Comparison of ENCODE assay signal across 8 cellular contexts in the genomic region with DNA sequence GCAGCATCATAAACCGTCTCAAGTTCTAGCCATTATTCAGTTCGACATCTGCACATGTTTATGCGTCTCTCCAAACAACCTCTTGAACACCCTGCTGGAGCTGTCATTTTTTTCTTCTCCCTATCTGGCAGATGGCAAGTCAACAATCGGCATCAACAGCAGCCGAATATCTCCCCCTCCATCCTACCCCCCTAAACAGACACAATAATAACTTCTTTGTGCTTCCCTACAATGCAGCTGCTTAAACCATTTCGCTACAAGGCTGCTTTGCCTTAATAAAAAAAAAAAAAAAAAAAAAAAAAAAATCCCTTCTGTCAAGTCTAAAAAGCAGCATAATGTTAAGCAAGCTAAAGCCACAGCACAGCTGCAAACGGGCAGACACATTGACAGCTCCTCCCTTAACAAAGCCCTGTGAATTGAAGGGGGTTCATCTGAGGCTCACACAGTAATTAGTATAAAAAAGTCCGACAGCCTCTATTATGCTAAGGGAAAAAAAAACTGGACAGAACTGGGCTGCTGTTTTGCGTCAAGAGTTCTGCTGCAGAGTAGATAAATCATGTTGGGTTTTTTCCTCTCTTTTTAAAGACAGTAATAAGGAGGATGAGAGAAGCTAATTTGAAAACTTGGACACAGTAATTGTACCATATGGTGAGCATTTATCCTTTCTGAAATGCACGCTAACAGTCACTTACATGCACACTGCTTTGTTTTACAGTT.
DNase-seq lines count a peak whose midpoint lies in the region; ATAC-seq and TF ChIP-seq lines count a peak whose summit lies in the region.

No MANE protein-coding gene starts in this region.

- no peaks in the 10 kb centered on the region for H3K36me3 ChIP-seq in HEK293 (ENCODE audit: control insufficient read depth in 2 of 2, insufficient read depth in 1 of 2, low read length in 2 of 2)

- H3K4me3 ChIP-seq in HEK293 (ENCODE audit: low read depth, low read length): no peak overlapping the region
- H3K4me3 ChIP-seq in fibroblast of mammary gland (ENCODE audit: control insufficient read depth, low read depth, low read length): no peak overlapping the region
- peak overlapping the region; percentile 2 for H3K4me3 ChIP-seq in retinal pigment epithelial cell (ENCODE audit: low read length)

- peaks cover 14% of the 10 kb centered on the region for H3K4me1 ChIP-seq in HEK293 (ENCODE audit: control insufficient read depth, insufficient read depth, low read length)

- POLR2A ChIA-PET in HEK293 (lab: Yijun Ruan, JAX): no interaction called here

- no peak overlapping the region for H3K27ac ChIP-seq in HEK293 (ENCODE audit: extremely low read depth, low read depth, low read length)

- TF ChIP-seq CTCF in HEK293 (tag by site-specific recombination; IDR thresholded peaks at IDR 0.05): no peak
- TF ChIP-seq CTCF in fibroblast of mammary gland (conservative IDR thresholded peaks at IDR 0.05; ENCODE audit: control insufficient read depth, insufficient read depth, low read depth, low read length): no peak
- TF ChIP-seq CTCF in retinal pigment epithelial cell (conservative IDR thresholded peaks at IDR 0.05; ENCODE audit: low read depth, low read length): no peak

- CTCF ChIA-PET in HEK293 (lab: Yijun Ruan, JAX): interaction anchor here (0.6 to 2.6 kb wide), 5 partner anchors 11 to 1222 kb away, joined by 4 to 10 read pairs (median 4); no protein-coding TSS in a partner anchor

- H3K9me3 ChIP-seq in HEK293 (ENCODE audit: control insufficient read depth, insufficient read depth, low read depth, low read length): no peaks in the 10 kb centered on the region

- peak; percentile 98 for DNase-seq in NCI-H82 (lab: John Stamatoyannopoulos, UW)
- DNase-seq in fibroblast of mammary gland (ENCODE audit: low read depth): peak; percentile 62
- DNase-seq in retinal pigment epithelial cell (ENCODE audit: low read depth): no peak
- DNase-seq in activated gamma-delta T cell treated with Interleukin-2 at 50 U/mL for 16 hours: no peak
- DNase-seq in EL: no peak

- no peak for ATAC-seq in GM21390 (IDR thresholded peaks at IDR 0.05; ENCODE audit: unreplicated experiment)
- no peak for ATAC-seq in GM19397 (IDR thresholded peaks at IDR 0.05; ENCODE audit: unreplicated experiment)

TF ChIP-seq in HEK293, 187 proteins besides CTCF, POLR2A, EP300 and RAD21 (continues in another document):
- TF ChIP-seq, protein P1, sequence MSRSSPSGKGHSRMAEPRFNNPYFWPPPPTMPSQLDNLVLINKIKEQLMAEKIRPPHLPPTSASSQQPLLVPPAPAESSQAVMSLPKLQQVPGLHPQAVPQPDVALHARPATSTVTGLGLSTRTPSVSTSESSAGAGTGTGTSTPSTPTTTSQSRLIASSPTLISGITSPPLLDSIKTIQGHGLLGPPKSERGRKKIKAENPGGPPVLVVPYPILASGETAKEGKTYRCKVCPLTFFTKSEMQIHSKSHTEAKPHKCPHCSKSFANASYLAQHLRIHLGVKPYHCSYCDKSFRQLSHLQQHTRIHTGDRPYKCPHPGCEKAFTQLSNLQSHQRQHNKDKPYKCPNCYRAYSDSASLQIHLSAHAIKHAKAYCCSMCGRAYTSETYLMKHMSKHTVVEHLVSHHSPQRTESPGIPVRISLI (tag by site-specific recombination; IDR thresholded peaks at IDR 0.05): peak; percentile 100
- peak; percentile 50; the same call in 1 of the 2 replicates for TF ChIP-seq ZNF600 (tag by site-specific recombination; IDR thresholded peaks at IDR 0.05)
- TF ChIP-seq REPIN1 (tag by site-specific recombination; IDR thresholded peaks at IDR 0.05; ENCODE audit: low read depth): no peak
- no peak for TF ChIP-seq ZNF664 (tag by site-specific recombination; IDR thresholded peaks at IDR 0.05)
- no peak for TF ChIP-seq ZNF654 (tag by site-specific recombination; IDR thresholded peaks at IDR 0.05; ENCODE audit: low read depth)
- peak; percentile 76 for TF ChIP-seq SP7 (tag by site-specific recombination; IDR thresholded peaks at IDR 0.05)
- TF ChIP-seq ZFP69B (tag by site-specific recombination; IDR thresholded peaks at IDR 0.05): no peak
- no peak for TF ChIP-seq ZNF677 (tag by site-specific recombination; IDR thresholded peaks at IDR 0.05)
- TF ChIP-seq ZNF10 (tag by site-specific recombination; IDR thresholded peaks at IDR 0.05): no peak
- no peak for TF ChIP-seq ZNF501 (tag by site-specific recombination; IDR thresholded peaks at IDR 0.05)
- TF ChIP-seq INSM2 (tag by site-specific recombination; IDR thresholded peaks at IDR 0.05): no peak
- TF ChIP-seq ZNF433 (tag by site-specific recombination; IDR thresholded peaks at IDR 0.05; ENCODE audit: low read depth): no peak
- TF ChIP-seq ZSCAN16 (tag by site-specific recombination; IDR thresholded peaks at IDR 0.05): no peak
- peak; percentile 99 for TF ChIP-seq ZNF335 (tag by site-specific recombination; conservative IDR thresholded peaks at IDR 0.05)
- peak; percentile 29; the same call in 1 of the 2 replicates for TF ChIP-seq ZBTB8A (tag by site-specific recombination; IDR thresholded peaks at IDR 0.05)
- TF ChIP-seq ZNF239 (tag by site-specific recombination; IDR thresholded peaks at IDR 0.05): no peak
- no peak for TF ChIP-seq ZNF133 (tag by site-specific recombination; IDR thresholded peaks at IDR 0.05)
- no peak for TF ChIP-seq ZNF558 (tag by site-specific recombination; IDR thresholded peaks at IDR 0.05)
- no peak for TF ChIP-seq ZNF324 (tag by site-specific recombination; IDR thresholded peaks at IDR 0.05)
- no peak for TF ChIP-seq ZNF350 (tag by site-specific recombination; IDR thresholded peaks at IDR 0.05)
- no peak for TF ChIP-seq ZFP41 (tag by site-specific recombination; IDR thresholded peaks at IDR 0.05; ENCODE audit: borderline replicate concordance)
- TF ChIP-seq ZNF76 (tag by site-specific recombination; IDR thresholded peaks at IDR 0.05; ENCODE audit: borderline replicate concordance, low read depth): no peak
- TF ChIP-seq WT1 (tag by site-specific recombination; IDR thresholded peaks at IDR 0.05): peak; percentile 68; the same call in 1 of the 2 replicates
- TF ChIP-seq, protein P2, sequence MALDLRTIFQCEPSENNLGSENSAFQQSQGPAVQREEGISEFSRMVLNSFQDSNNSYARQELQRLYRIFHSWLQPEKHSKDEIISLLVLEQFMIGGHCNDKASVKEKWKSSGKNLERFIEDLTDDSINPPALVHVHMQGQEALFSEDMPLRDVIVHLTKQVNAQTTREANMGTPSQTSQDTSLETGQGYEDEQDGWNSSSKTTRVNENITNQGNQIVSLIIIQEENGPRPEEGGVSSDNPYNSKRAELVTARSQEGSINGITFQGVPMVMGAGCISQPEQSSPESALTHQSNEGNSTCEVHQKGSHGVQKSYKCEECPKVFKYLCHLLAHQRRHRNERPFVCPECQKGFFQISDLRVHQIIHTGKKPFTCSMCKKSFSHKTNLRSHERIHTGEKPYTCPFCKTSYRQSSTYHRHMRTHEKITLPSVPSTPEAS (tag by site-specific recombination; IDR thresholded peaks at IDR 0.05): no peak
- TF ChIP-seq PBX3 (CRISPR knock-in tag; IDR thresholded peaks at IDR 0.05): no peak
- TF ChIP-seq KLF10 (tag by site-specific recombination; IDR thresholded peaks at IDR 0.05): no peak
- no peak for TF ChIP-seq PRDM4 (tag by site-specific recombination; IDR thresholded peaks at IDR 0.05)

Comparison
In these comparisons a context has a peak if more than half of its experiments do, and no peak if none do; other contexts are left out.
1. DNase-seq: peak in NCI-H82 (single experiment) and fibroblast of mammary gland (single experiment); none in retinal pigment epithelial cell (single experiment), activated gamma-delta T cell treated with Interleukin-2 at 50 U/mL for 16 hours (single experiment) and EL (single experiment).